28 cellular contexts compared by ENCODE assay signal in the genomic region with DNA sequence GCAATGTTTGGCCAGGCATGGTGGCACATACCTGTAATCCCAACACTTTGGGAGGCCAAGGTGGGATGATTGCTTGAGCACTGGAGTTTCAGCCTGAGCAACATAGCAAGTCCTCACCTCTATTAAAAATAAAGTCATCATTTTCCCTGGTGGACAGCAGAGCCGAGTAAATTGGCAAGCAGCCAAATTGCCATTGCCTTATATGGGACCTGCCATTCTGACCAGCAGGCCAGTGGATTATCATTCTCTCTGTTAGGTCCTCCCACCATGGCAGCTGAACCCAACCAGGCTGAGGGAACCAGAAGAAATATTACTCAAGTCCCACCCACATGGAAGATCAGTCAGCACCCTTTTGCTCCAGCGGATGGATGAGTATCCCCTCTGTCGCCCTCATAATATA.
DNase-seq lines count a peak whose midpoint lies in the region; ATAC-seq, FAIRE-seq and TF ChIP-seq lines count a peak whose summit lies in the region.
"Had no signal": no experiment of that assay in that cellular context is flagged by ENCODE, and none has a peak within 500 bp of the region (broad histone marks: within the 10 kb centered on the region; RNA-seq: fewer than 3 reads in every experiment).

No MANE protein-coding gene starts in this region.

- H3K9me3 ChIP-seq in GM23248 (ENCODE audit: low read depth) (no peaks in the 10 kb centered on the region), H9 (ENCODE audit: control insufficient read depth, low read depth, low read length) (no peaks in the 10 kb centered on the region)
- H3K9me3 ChIP-seq: A549, body of pancreas, mucosa of descending colon, transverse colon had no signal

- WGBS in GM23248 (ENCODE audit: low coverage in 1 of 2, low lambda C conversion rate in 2 of 2, missing lambda C conversion rate in 2 of 2), 2 experiments: 67 to 86% methylated on average over 3 of the region's 3 CpGs
- no CpG with 5 or more reads among the region's 3 CpGs for WGBS in H9 (ENCODE audit: extremely low coverage, insufficient read length, low lambda C conversion rate)

- no peaks in the 10 kb centered on the region for H3K23me2 ChIP-seq in H9 (ENCODE audit: insufficient read length, low read depth, low read length, poor library complexity, severe bottlenecking)

- H2BK12ac ChIP-seq in H9 (ENCODE audit: insufficient read length, low read depth, low read length): no peak overlapping the region

- H3K14ac ChIP-seq in H9 (ENCODE audit: insufficient read depth, low read length): no peak overlapping the region

- H3K36me3 Mint-ChIP-seq in H9 (ENCODE audit: insufficient read depth in 1 of 3, low read depth in 3 of 3): peaks cover 3 to 7% (median 6%) of the 10 kb centered on the region in 3 experiments; a peak in 6 of 7 replicates
- H3K36me3 Mint-ChIP-seq: CD8-positive, alpha-beta memory T cell had no signal

- no peak overlapping the region for H2BK120ac ChIP-seq in H9 (ENCODE audit: low read depth, low read length, poor library complexity, severe bottlenecking)

- no peaks in the 10 kb centered on the region for H3K9me2 ChIP-seq in GM23248 (ENCODE audit: insufficient read depth)

- no peak overlapping the region for H3K4me2 ChIP-seq in GM23248 (ENCODE audit: unreplicated experiment)
- no peak overlapping the region for H3K4me2 ChIP-seq in H9 (ENCODE audit: insufficient read depth, insufficient read length, low read length)
- H3K4me2 ChIP-seq: A549, smooth muscle cell had no signal

- H3K79me1 ChIP-seq in H9 (ENCODE audit: insufficient read depth, low read depth, low read length, poor library complexity, severe bottlenecking): no peaks in the 10 kb centered on the region

- H2BK5ac ChIP-seq in H9 (ENCODE audit: insufficient read length, low read length): no peak overlapping the region

- no peak overlapping the region for H4K8ac ChIP-seq in H9 (replicated peaks; ENCODE audit: insufficient read length, low read depth, low read length)

- H3K4me3 ChIP-seq in GM23248: no peak overlapping the region
- H3K4me3 ChIP-seq: A549, body of pancreas, lung, mucosa of descending colon, smooth muscle cell, transverse colon had no signal

- peaks cover 0 to 2% of the 10 kb centered on the region in 2 experiments; a peak in 2 of 5 replicates for H3K9me3 Mint-ChIP-seq in H9
- H3K9me3 Mint-ChIP-seq: nephron progenitor cell had no signal

- H2AK5ac ChIP-seq in H9 (ENCODE audit: insufficient read length, low read length): no peak overlapping the region

- no peak overlapping the region for H2BK15ac ChIP-seq in H9 (ENCODE audit: low read depth, low read length)

- H3K27ac ChIP-seq in GM23248 (no peak overlapping the region), H9 (ENCODE audit: insufficient read length, low read depth, low read length) (no peak overlapping the region)
- H3K27ac ChIP-seq: A549, body of pancreas, transverse colon, WERI-Rb-1 had no signal

- H3K56ac ChIP-seq in H9 (ENCODE audit: insufficient read length, low read depth, low read length): no peak overlapping the region

- FAIRE-seq in GM19239 (lab: Jason Lieb, UNC): no peak
- FAIRE-seq: A549, GM18507 had no signal

- H3K9ac ChIP-seq in GM23248 (no peak overlapping the region), H9 (ENCODE audit: extremely low read depth, insufficient read length, low read length) (no peak overlapping the region)

- no peak for ATAC-seq in HG02885 (IDR thresholded peaks at IDR 0.05; ENCODE audit: poor library complexity, unreplicated experiment)
- ATAC-seq: A549; activated T-cell treated with anti-CD3 and anti-CD28 coated beads, Interleukin-2, amount 50 U/mL, for 4 hours; body of pancreas; mucosa of descending colon had no signal

- no peak overlapping the region for H3T11ph ChIP-seq in H9 (ENCODE audit: low read length)

- H3F3A ChIP-seq in GM23248 (ENCODE audit: insufficient read depth): 0 out of 2 replicates have a peak, but pooled peaks cover 7% of the 10 kb centered on the region

- H4K20me1 ChIP-seq in GM23248 (ENCODE audit: insufficient read depth): no peaks in the 10 kb centered on the region
- no peaks in the 10 kb centered on the region for H4K20me1 ChIP-seq in H9 (ENCODE audit: control insufficient read depth, insufficient read depth, insufficient read length)

- peak; percentile 14 for DNase-seq in NCI-H2196 (lab: John Stamatoyannopoulos, UW; ENCODE audit: unreplicated experiment)
- no peak for DNase-seq in NCI-H2196 treated with DMSO at 0.1 percent for 48 hours (lab: John Stamatoyannopoulos, UW; ENCODE audit: unreplicated experiment)
- DNase-seq in GM23248: peak; percentile 3
- DNase-seq in SK-N-DZ (ENCODE audit: low spot score): peak; percentile 8
- peak; percentile 11 for DNase-seq in iPS-NIHi11 (ENCODE audit: low spot score)
- no peak for DNase-seq in H9
- no peak for DNase-seq in GM19239 (ENCODE audit: insufficient read length, low spot score)
- DNase-seq: activated CD4-positive, alpha-beta T cell treated with anti-CD3 and anti-CD28 coated beads, Interleukin-2, amount 10 ng/mL, durations not matched to agents 24 days and 14 days; activated gamma-delta T cell treated with Interleukin-2 at 50 U/mL for 16 hours; activated T-cell treated with anti-CD3 and anti-CD28 coated beads, Interleukin-2, amount 50 U/mL, for 4 hours; CD8-positive, alpha-beta memory T cell; DND-41; effector CD8-positive, alpha-beta T cell; erythroblast; mucosa of descending colon; NCI-H146; NCI-H2171 treated with DMSO at 0.1 percent for 48 hours; NCI-H524 treated with DMSO at 0.1 percent for 48 hours; nephron progenitor cell; stimulated activated CD4-positive, alpha-beta T cell treated with anti-CD3 and anti-CD28 coated beads, Interleukin-1b, Interleukin-23, amount 100 ng/mL, for 48 hours; transverse colon; WERI-Rb-1 had no signal

- no peak overlapping the region for H3K23ac ChIP-seq in H9 (ENCODE audit: insufficient read length, low read depth, low read length)

- no peak overlapping the region for H2AFZ ChIP-seq in GM23248
- H2AFZ ChIP-seq in H9 (ENCODE audit: low read length): no peak overlapping the region

- H3K4me1 ChIP-seq in GM23248 (ENCODE audit: insufficient read depth) (peaks cover 14% of the 10 kb centered on the region), H9 (ENCODE audit: insufficient read depth, low read length) (no peaks in the 10 kb centered on the region)
- H3K4me1 ChIP-seq: A549, body of pancreas, transverse colon had no signal

- no peaks in the 10 kb centered on the region for H3K27me3 ChIP-seq in GM23248 (replicated peaks; ENCODE audit: insufficient read depth)
- no peaks in the 10 kb centered on the region for H3K27me3 ChIP-seq in H9 (ENCODE audit: insufficient read depth, low read length)
- H3K27me3 ChIP-seq: body of pancreas, transverse colon had no signal

- H3K4ac ChIP-seq in H9 (ENCODE audit: low read depth, low read length): no peak overlapping the region

- no peaks in the 10 kb centered on the region for H3K36me3 ChIP-seq in GM23248 (ENCODE audit: low read depth)
- H3K36me3 ChIP-seq: transverse colon, WERI-Rb-1 had no signal

- no peak for TF ChIP-seq CTCF in H9 (conservative IDR thresholded peaks at IDR 0.05)

- H3K27me3 Mint-ChIP-seq in H9 (ENCODE audit: low read depth): no peaks in the 10 kb centered on the region
- H3K27me3 Mint-ChIP-seq: activated CD4-positive, alpha-beta T cell treated with anti-CD3 and anti-CD28 coated beads, Interleukin-2, amount 10 ng/mL, durations not matched to agents 24 days and 14 days; CD8-positive, alpha-beta memory T cell had no signal

- peaks cover 3 to 6% of the 10 kb centered on the region in 2 experiments; a peak in 2 of 4 replicates for H3K4me1 Mint-ChIP-seq in H9
- H3K4me1 Mint-ChIP-seq: activated CD4-positive, alpha-beta T cell treated with anti-CD3 and anti-CD28 coated beads, Interleukin-2, amount 10 ng/mL, durations not matched to agents 24 days and 14 days; CD8-positive, alpha-beta memory T cell; nephron progenitor cell had no signal

- in situ Hi-C loops in GM23248 (cut with MboI): no loop called here

- no peak overlapping the region for H2BK20ac ChIP-seq in H9 (ENCODE audit: low read depth, low read length, poor library complexity, severe bottlenecking)

- no peak overlapping the region for H3K27ac Mint-ChIP-seq in H9
- H3K27ac Mint-ChIP-seq: activated CD4-positive, alpha-beta T cell treated with anti-CD3 and anti-CD28 coated beads, Interleukin-2, amount 10 ng/mL, durations not matched to agents 24 days and 14 days; CD8-positive, alpha-beta memory T cell; nephron progenitor cell had no signal

- H3K18ac ChIP-seq in H9 (ENCODE audit: insufficient read length, low read depth, low read length): no peak overlapping the region

- no peak overlapping the region for H4K91ac ChIP-seq in H9 (ENCODE audit: insufficient read length, low read depth, low read length)

- H3K79me2 ChIP-seq in GM23248 (ENCODE audit: insufficient read depth) (no peaks in the 10 kb centered on the region), H9 (ENCODE audit: insufficient read depth, low read length) (no peaks in the 10 kb centered on the region)

- H3K4me3 Mint-ChIP-seq in H9: no peak overlapping the region
- H3K4me3 Mint-ChIP-seq: activated CD4-positive, alpha-beta T cell treated with anti-CD3 and anti-CD28 coated beads, Interleukin-2, amount 10 ng/mL, durations not matched to agents 24 days and 14 days; activated T-cell treated with anti-CD3 and anti-CD28 coated beads, Interleukin-2, amount 50 U/mL, for 4 hours; CD8-positive, alpha-beta memory T cell; nephron progenitor cell had no signal

- H4K5ac ChIP-seq in H9 (ENCODE audit: insufficient read length, low read depth, low read length): no peak overlapping the region

Comparison
In these comparisons a context has a peak if more than half of its experiments do, and no peak if none do; other contexts are left out.
1. DNase-seq: peak in NCI-H2196 (single experiment), GM23248 (single experiment), SK-N-DZ (single experiment) and iPS-NIHi11 (single experiment); none in NCI-H2196 treated with DMSO at 0.1 percent for 48 hours (single experiment), H9 (single experiment) and GM19239 (single experiment).